ENCODE assay signal across 12 cellular contexts in the genomic region with DNA sequence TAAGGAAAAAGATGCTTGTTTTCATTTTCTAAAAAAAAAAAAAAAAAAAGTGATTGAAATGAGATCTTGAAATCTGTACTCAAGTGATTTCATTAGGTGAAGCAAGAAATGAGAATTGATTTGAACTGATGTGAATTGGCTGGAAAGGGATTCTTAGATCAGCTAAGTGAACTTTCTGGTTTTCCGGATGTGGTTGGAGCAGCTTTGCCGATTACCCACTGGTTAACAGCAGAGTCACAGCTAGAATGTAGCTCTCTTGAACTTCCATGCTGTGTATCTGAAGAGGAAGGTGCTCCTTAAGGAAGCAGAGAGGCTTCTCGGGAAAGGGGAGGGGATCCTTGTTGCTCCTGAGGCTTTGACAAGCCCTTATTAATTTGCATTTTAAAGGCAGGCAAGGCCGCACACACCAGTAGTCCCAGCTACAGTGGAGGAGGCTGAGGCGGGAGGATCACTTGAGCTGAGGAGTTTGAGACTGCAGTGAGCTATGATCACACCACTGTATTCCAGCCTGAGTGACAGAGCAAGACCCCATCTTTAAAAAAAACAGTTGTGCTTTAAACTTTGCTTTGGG. TPM values are rescaled to one million over a fixed set of nuclear protein-coding genes. Genes with fewer than 3 reads are reported as not detected.
DNase-seq lines count a peak whose midpoint lies in the region; ATAC-seq and TF ChIP-seq lines count a peak whose summit lies in the region.
"Had no signal": no experiment of that assay in that cellular context is flagged by ENCODE, and none has a peak within 500 bp of the region (broad histone marks: within the 10 kb centered on the region; RNA-seq: fewer than 3 reads in every experiment).

No MANE protein-coding gene starts in this region.

- H3K9me2 ChIP-seq in MM.1S (replicated peaks; ENCODE audit: insufficient read depth, low read length), result no peaks in the 10 kb centered on the region

- peaks cover 89 to 100% (median 99%) of the 10 kb centered on the region in 11 experiments for H3K36me3 ChIP-seq in BLaER1 treated with 17β-estradiol and CSF1 and Interleukin-3, amounts not matched to agents 10 nM and 100 nM
- H3K36me3 ChIP-seq in CD8-positive, alpha-beta T cell (ENCODE audit: insufficient read depth, low read length), result peaks cover 29% of the 10 kb centered on the region
- peaks cover 11% of the 10 kb centered on the region; the same call in 1 of the 2 replicates for H3K36me3 ChIP-seq in MM.1S (replicated peaks; ENCODE audit: insufficient read depth, low read length)

- TF ChIP-seq CTCF in CD8-positive, alpha-beta T cell (IDR thresholded peaks at IDR 0.05), result no peak
- no peak for TF ChIP-seq CTCF in MM.1S (IDR thresholded peaks at IDR 0.05; ENCODE audit: low read length)

- H3K9ac ChIP-seq in BLaER1 treated with 17β-estradiol and CSF1 and Interleukin-3, amounts not matched to agents 10 nM and 100 nM, result no peak overlapping the region
- H3K9ac ChIP-seq in MM.1S (ENCODE audit: low read length), result no peak overlapping the region

- peaks cover 67% of the 10 kb centered on the region for H3K4me1 Mint-ChIP-seq in CD8-positive, alpha-beta T cell (ENCODE audit: low read depth)
- peaks cover 71% of the 10 kb centered on the region for H3K4me1 Mint-ChIP-seq in activated T-helper 1 cell treated with anti-CD3 and anti-CD28 coated beads, Interleukin-12 subunit alpha, Interleukin-12 subunit beta, Interleukin-2, Interleukin-4 antibody, amounts not matched to agents 30 ng/mL and 10 ng/mL and 1 ng/mL, durations not matched to agents 14 hours and 24 hours and 36 hours (ENCODE audit: low read depth)
- peaks cover 16 to 31% (median 17%) of the 10 kb centered on the region in 3 donors for H3K4me1 Mint-ChIP-seq in naive B cell

- H3K4me3 ChIP-seq in BLaER1 treated with 17β-estradiol and CSF1 and Interleukin-3, amounts not matched to agents 10 nM and 100 nM, result no peak overlapping the region
- no peak overlapping the region for H3K4me3 ChIP-seq in CD8-positive, alpha-beta T cell (ENCODE audit: low read depth, low read length)
- H3K4me3 ChIP-seq in MM.1S (ENCODE audit: low read length), result no peak overlapping the region

- peaks cover 4% of the 10 kb centered on the region; the same call in 1 of the 2 replicates for H3K79me2 ChIP-seq in MM.1S (ENCODE audit: low read length)

- H3K36me3 Mint-ChIP-seq in CD8-positive, alpha-beta T cell, result peaks cover 84% of the 10 kb centered on the region
- peaks cover 71% of the 10 kb centered on the region for H3K36me3 Mint-ChIP-seq in activated T-helper 1 cell treated with anti-CD3 and anti-CD28 coated beads, Interleukin-12 subunit alpha, Interleukin-12 subunit beta, Interleukin-2, Interleukin-4 antibody, amounts not matched to agents 30 ng/mL and 10 ng/mL and 1 ng/mL, durations not matched to agents 14 hours and 24 hours and 36 hours (ENCODE audit: low read depth)
- peaks cover 40% of the 10 kb centered on the region in 2 donors for H3K36me3 Mint-ChIP-seq in naive B cell

- ATAC-seq in CD8-positive, alpha-beta T cell, result no peak
- no peak for ATAC-seq in naive B cell (ENCODE audit: low read depth in 2 of 2)
- ATAC-seq in HG02973 (IDR thresholded peaks at IDR 0.05; ENCODE audit: unreplicated experiment), result no peak
- ATAC-seq in HG03135 (IDR thresholded peaks at IDR 0.05; ENCODE audit: unreplicated experiment), result no peak

- no peaks in the 10 kb centered on the region for H3K27me3 ChIP-seq in BLaER1 treated with 17β-estradiol and CSF1 and Interleukin-3, amounts not matched to agents 10 nM and 100 nM
- H3K27me3 ChIP-seq in CD8-positive, alpha-beta T cell (ENCODE audit: insufficient read depth, low read length), result no peaks in the 10 kb centered on the region
- no peaks in the 10 kb centered on the region for H3K27me3 ChIP-seq in MM.1S (replicated peaks; ENCODE audit: insufficient read depth, low read length)

- no peaks in the 10 kb centered on the region for H3F3A ChIP-seq in MM.1S (ENCODE audit: insufficient read depth, low read length)

- 0 out of 22 replicates have a peak overlapping the region, but pooled peaks of 1 of the 11 experiments have one; percentile 0 for H3K27ac ChIP-seq in BLaER1 treated with 17β-estradiol and CSF1 and Interleukin-3, amounts not matched to agents 10 nM and 100 nM
- H3K27ac ChIP-seq in CD8-positive, alpha-beta T cell (ENCODE audit: low read depth, low read length), result no peak overlapping the region
- no peak overlapping the region for H3K27ac ChIP-seq in MM.1S (ENCODE audit: low read length)

- POLR2A ChIA-PET in CD8-positive, alpha-beta T cell (lab: Charles Lee), result interaction anchor here (1.4 kb wide), 1 partner anchor 11 kb away, joined by 14 read pairs; no protein-coding TSS in a partner anchor

- H3K9me3 Mint-ChIP-seq in CD8-positive, alpha-beta T cell, result no peaks in the 10 kb centered on the region
- H3K9me3 Mint-ChIP-seq in activated T-helper 1 cell treated with anti-CD3 and anti-CD28 coated beads, Interleukin-12 subunit alpha, Interleukin-12 subunit beta, Interleukin-2, Interleukin-4 antibody, amounts not matched to agents 30 ng/mL and 10 ng/mL and 1 ng/mL, durations not matched to agents 14 hours and 24 hours and 36 hours, result no peaks in the 10 kb centered on the region
- no peaks in the 10 kb centered on the region for H3K9me3 Mint-ChIP-seq in naive B cell

- peak overlapping the region in 8 of 11 experiments; percentile 1 to 33 (median 15); a peak in 10 of 22 replicates for H3K4me2 ChIP-seq in BLaER1 treated with 17β-estradiol and CSF1 and Interleukin-3, amounts not matched to agents 10 nM and 100 nM
- H3K4me2 ChIP-seq in MM.1S (ENCODE audit: low read depth, low read length), result no peak overlapping the region

- peak overlapping the region; percentile 42 for H3K4me3 Mint-ChIP-seq in CD8-positive, alpha-beta T cell
- peak overlapping the region; percentile 24 for H3K4me3 Mint-ChIP-seq in activated T-helper 1 cell treated with anti-CD3 and anti-CD28 coated beads, Interleukin-12 subunit alpha, Interleukin-12 subunit beta, Interleukin-2, Interleukin-4 antibody, amounts not matched to agents 30 ng/mL and 10 ng/mL and 1 ng/mL, durations not matched to agents 14 hours and 24 hours and 36 hours
- H3K4me3 Mint-ChIP-seq in naive B cell, result no peak overlapping the region

- peaks cover 8 to 63% (median 20%) of the 10 kb centered on the region in 11 experiments; a peak in 15 of 22 replicates for H4K20me1 ChIP-seq in BLaER1 treated with 17β-estradiol and CSF1 and Interleukin-3, amounts not matched to agents 10 nM and 100 nM
- no peaks in the 10 kb centered on the region for H4K20me1 ChIP-seq in MM.1S (ENCODE audit: insufficient read depth, low read length)

- CTCF ChIA-PET in CD8-positive, alpha-beta T cell (lab: Charles Lee), result interaction anchor here (0.6 to 1.3 kb wide), 4 partner anchors 12 to 1625 kb away, joined by 3 read pairs; no protein-coding TSS in a partner anchor

- peaks cover 0 to 22% (median 18%) of the 10 kb centered on the region in 10 experiments; a peak in 14 of 20 replicates for H3K4me1 ChIP-seq in BLaER1 treated with 17β-estradiol and CSF1 and Interleukin-3, amounts not matched to agents 10 nM and 100 nM
- H3K4me1 ChIP-seq in CD8-positive, alpha-beta T cell (ENCODE audit: insufficient read depth, low read length), result peaks cover 37% of the 10 kb centered on the region
- no peaks in the 10 kb centered on the region for H3K4me1 ChIP-seq in MM.1S (ENCODE audit: low read length)

- H3K27ac Mint-ChIP-seq in CD8-positive, alpha-beta T cell, result peak overlapping the region; percentile 71
- peak overlapping the region; percentile 77 for H3K27ac Mint-ChIP-seq in activated T-helper 1 cell treated with anti-CD3 and anti-CD28 coated beads, Interleukin-12 subunit alpha, Interleukin-12 subunit beta, Interleukin-2, Interleukin-4 antibody, amounts not matched to agents 30 ng/mL and 10 ng/mL and 1 ng/mL, durations not matched to agents 14 hours and 24 hours and 36 hours
- peak overlapping the region in 5 of 6 donors; percentile 17 to 86 (median 65) for H3K27ac Mint-ChIP-seq in naive B cell

- intact Hi-C loops in CD8-positive, alpha-beta T cell (cut with DNase I, micrococcal nuclease), result loop anchor here in 1 of 2 experiments (2.0 kb wide), 1 partner anchor 64 kb away; no protein-coding TSS in a partner anchor
- intact Hi-C loops in activated T-helper 1 cell treated with anti-CD3 and anti-CD28 coated beads, Interleukin-12 subunit alpha, Interleukin-12 subunit beta, Interleukin-2, Interleukin-4 antibody, amounts not matched to agents 30 ng/mL and 10 ng/mL and 1 ng/mL, durations not matched to agents 14 hours and 24 hours and 36 hours (cut with micrococcal nuclease), result no loop called here

- H3K27me3 Mint-ChIP-seq in CD8-positive, alpha-beta T cell (ENCODE audit: low read depth), result no peaks in the 10 kb centered on the region
- no peaks in the 10 kb centered on the region for H3K27me3 Mint-ChIP-seq in activated T-helper 1 cell treated with anti-CD3 and anti-CD28 coated beads, Interleukin-12 subunit alpha, Interleukin-12 subunit beta, Interleukin-2, Interleukin-4 antibody, amounts not matched to agents 30 ng/mL and 10 ng/mL and 1 ng/mL, durations not matched to agents 14 hours and 24 hours and 36 hours (ENCODE audit: insufficient read depth)
- H3K27me3 Mint-ChIP-seq in naive B cell, result no peaks in the 10 kb centered on the region

- H2AFZ ChIP-seq in MM.1S (ENCODE audit: low read length), result no peak overlapping the region

- DNase-seq in CD8-positive, alpha-beta T cell, result no peak
- DNase-seq in activated T-helper 1 cell treated with anti-CD3 and anti-CD28 coated beads, Interleukin-12 subunit alpha, Interleukin-12 subunit beta, Interleukin-2, Interleukin-4 antibody, amounts not matched to agents 30 ng/mL and 10 ng/mL and 1 ng/mL, durations not matched to agents 14 hours and 24 hours and 36 hours (ENCODE audit: low spot score), result no peak
- DNase-seq in naive B cell (no peak), MM.1S (no peak)
- DNase-seq: cerebellar nuclear complex; NCI-H1694; Right ventricle myocardium superior; stimulated activated CD4-positive, alpha-beta T cell treated with anti-CD3 and anti-CD28 coated beads, Interleukin-15, amount 100 ng/mL, for 24 hours; T1000 had no signal

- H3K9me3 ChIP-seq in BLaER1 treated with 17β-estradiol and CSF1 and Interleukin-3, amounts not matched to agents 10 nM and 100 nM (replicated peaks in 1 of 11), result no peaks in the 10 kb centered on the region
- H3K9me3 ChIP-seq in CD8-positive, alpha-beta T cell (ENCODE audit: low read length), result no peaks in the 10 kb centered on the region
- H3K9me3 ChIP-seq in MM.1S (replicated peaks; ENCODE audit: insufficient read depth, low read length), result no peaks in the 10 kb centered on the region

RNA-seq across cellular contexts. Expression of a gene that starts 28.7 kb away (rescaled TPM):
- total RNA-seq in CD8-positive, alpha-beta T cell, result 10 to 100 TPM; 15.7 to 22.9 TPM
- 11.9 and 15.1 TPM in 2 replicates for total RNA-seq in activated T-helper 1 cell treated with anti-CD3 and anti-CD28 coated beads, Interleukin-12 subunit alpha, Interleukin-12 subunit beta, Interleukin-2, Interleukin-4 antibody, amounts not matched to agents 30 ng/mL and 10 ng/mL and 1 ng/mL, durations not matched to agents 14 hours and 24 hours and 36 hours
- polyA plus RNA-seq in naive B cell (ENCODE audit: low read depth in 6 of 6), result 10 to 100 TPM in 1 of 6 donors, 1 to 10 TPM in 5; 1.3 to 10.7 (median 4.3) TPM

RNA-seq across cellular contexts. Expression of a gene that starts 55.0 kb away (rescaled TPM):
- 10 to 100 TPM in 1 of 2 experiments, 1 to 10 TPM in 1; 8.2 to 10.4 TPM for total RNA-seq in CD8-positive, alpha-beta T cell
- 9.5 and 13.8 TPM in 2 replicates for total RNA-seq in activated T-helper 1 cell treated with anti-CD3 and anti-CD28 coated beads, Interleukin-12 subunit alpha, Interleukin-12 subunit beta, Interleukin-2, Interleukin-4 antibody, amounts not matched to agents 30 ng/mL and 10 ng/mL and 1 ng/mL, durations not matched to agents 14 hours and 24 hours and 36 hours
- polyA plus RNA-seq in naive B cell (ENCODE audit: low read depth in 6 of 6), result 10 to 100 TPM; 11.0 to 64.2 (median 33.9) TPM

Comparison
In these comparisons a context has a peak if more than half of its experiments do, and no peak if none do; other contexts are left out.
1. H3K4me3 Mint-ChIP-seq: peak in CD8-positive, alpha-beta T cell (single experiment) and activated T-helper 1 cell treated with anti-CD3 and anti-CD28 coated beads, Interleukin-12 subunit alpha, Interleukin-12 subunit beta, Interleukin-2, Interleukin-4 antibody, amounts not matched to agents 30 ng/mL and 10 ng/mL and 1 ng/mL, durations not matched to agents 14 hours and 24 hours and 36 hours (single experiment); none in naive B cell (0 of 8).
2. Peak in every context shown above with its lines, with median percentiles within 50 percentile points of each other: H3K27ac Mint-ChIP-seq.